1 cellular context compared by ENCODE assay signal in the genomic region with DNA sequence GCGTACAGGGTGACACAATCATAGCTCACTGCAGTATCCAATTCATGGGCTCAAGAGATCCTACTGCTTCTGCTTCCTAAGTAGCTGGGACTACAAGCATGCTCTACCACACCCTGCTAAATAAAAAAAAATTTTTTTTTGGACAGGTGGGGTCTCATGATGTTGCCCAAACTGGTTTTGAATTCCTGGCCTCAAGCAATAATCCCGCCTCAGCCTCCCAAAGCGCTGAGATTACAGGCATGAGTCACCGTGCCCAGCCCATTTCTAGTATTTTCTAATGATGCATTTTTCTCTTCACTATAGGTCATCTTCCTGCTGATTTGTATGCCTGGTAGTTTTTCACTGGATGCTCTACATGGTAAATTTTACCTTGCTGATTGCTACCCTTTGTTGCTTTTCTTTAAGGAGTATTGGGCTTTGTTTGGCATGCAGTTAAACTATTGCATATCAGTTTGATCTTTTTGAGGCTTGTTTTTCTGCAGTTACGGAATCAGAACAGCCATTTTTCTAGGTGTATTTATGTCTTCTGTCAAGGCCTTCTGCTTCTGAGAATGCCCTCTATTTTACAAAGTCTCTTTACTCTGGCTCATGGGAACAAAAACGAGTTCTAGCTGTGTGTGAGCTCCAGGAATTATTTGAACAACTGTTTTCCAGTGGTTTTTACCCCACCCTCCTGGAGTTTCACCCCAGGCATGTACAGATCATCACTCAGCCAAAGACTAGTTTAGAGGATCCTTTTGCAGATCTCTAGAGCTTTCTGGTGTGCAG.
TF ChIP-seq lines count a peak whose summit lies in the region.

No MANE protein-coding gene starts in this region.

TF ChIP-seq in HEK293, 187 proteins besides CTCF, POLR2A, EP300 and RAD21 (continued from another document and continues in another):
- TF ChIP-seq, protein P1, sequence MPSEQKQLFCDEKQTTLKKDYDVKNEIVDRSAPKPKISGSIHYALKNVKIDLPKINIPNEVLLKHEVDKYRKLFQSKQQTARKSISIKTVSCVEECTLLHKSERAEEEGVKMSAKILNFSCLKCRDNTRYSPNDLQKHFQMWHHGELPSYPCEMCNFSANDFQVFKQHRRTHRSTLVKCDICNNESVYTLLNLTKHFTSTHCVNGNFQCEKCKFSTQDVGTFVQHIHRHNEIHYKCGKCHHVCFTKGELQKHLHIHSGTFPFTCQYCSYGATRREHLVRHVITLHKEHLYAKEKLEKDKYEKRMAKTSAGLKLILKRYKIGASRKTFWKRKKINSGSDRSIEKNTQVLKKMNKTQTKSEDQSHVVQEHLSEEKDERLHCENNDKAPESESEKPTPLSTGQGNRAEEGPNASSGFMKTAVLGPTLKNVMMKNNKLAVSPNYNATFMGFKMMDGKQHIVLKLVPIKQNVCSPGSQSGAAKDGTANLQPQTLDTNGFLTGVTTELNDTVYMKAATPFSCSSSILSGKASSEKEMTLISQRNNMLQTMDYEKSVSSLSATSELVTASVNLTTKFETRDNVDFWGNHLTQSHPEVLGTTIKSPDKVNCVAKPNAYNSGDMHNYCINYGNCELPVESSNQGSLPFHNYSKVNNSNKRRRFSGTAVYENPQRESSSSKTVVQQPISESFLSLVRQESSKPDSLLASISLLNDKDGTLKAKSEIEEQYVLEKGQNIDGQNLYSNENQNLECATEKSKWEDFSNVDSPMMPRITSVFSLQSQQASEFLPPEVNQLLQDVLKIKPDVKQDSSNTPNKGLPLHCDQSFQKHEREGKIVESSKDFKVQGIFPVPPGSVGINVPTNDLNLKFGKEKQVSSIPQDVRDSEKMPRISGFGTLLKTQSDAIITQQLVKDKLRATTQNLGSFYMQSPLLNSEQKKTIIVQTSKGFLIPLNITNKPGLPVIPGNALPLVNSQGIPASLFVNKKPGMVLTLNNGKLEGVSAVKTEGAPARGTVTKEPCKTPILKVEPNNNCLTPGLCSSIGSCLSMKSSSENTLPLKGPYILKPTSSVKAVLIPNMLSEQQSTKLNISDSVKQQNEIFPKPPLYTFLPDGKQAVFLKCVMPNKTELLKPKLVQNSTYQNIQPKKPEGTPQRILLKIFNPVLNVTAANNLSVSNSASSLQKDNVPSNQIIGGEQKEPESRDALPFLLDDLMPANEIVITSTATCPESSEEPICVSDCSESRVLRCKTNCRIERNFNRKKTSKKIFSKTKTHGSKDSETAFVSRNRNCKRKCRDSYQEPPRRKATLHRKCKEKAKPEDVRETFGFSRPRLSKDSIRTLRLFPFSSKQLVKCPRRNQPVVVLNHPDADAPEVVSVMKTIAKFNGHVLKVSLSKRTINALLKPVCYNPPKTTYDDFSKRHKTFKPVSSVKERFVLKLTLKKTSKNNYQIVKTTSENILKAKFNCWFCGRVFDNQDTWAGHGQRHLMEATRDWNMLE (tag by site-specific recombination; conservative IDR thresholded peaks at IDR 0.05; ENCODE audit: low read depth): no peak
- no peak for TF ChIP-seq ZNF621 (tag by site-specific recombination; IDR thresholded peaks at IDR 0.05)
- TF ChIP-seq, protein P2, sequence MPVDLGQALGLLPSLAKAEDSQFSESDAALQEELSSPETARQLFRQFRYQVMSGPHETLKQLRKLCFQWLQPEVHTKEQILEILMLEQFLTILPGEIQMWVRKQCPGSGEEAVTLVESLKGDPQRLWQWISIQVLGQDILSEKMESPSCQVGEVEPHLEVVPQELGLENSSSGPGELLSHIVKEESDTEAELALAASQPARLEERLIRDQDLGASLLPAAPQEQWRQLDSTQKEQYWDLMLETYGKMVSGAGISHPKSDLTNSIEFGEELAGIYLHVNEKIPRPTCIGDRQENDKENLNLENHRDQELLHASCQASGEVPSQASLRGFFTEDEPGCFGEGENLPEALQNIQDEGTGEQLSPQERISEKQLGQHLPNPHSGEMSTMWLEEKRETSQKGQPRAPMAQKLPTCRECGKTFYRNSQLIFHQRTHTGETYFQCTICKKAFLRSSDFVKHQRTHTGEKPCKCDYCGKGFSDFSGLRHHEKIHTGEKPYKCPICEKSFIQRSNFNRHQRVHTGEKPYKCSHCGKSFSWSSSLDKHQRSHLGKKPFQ (tag by site-specific recombination; IDR thresholded peaks at IDR 0.05): no peak
- TF ChIP-seq TRIM28 (IDR thresholded peaks at IDR 0.05; ENCODE audit: borderline replicate concordance, low read length): peak; percentile 15; the same call in 1 of the 2 replicates
- no peak for TF ChIP-seq SETDB1 (IDR thresholded peaks at IDR 0.05; ENCODE audit: insufficient read length, low read length)
- TF ChIP-seq ZNF843 (tag by site-specific recombination; IDR thresholded peaks at IDR 0.05): no peak
- no peak for TF ChIP-seq RBAK (tag by site-specific recombination; IDR thresholded peaks at IDR 0.05)
- TF ChIP-seq GLIS1 (tag by site-specific recombination; IDR thresholded peaks at IDR 0.05): peak; percentile 88
- TF ChIP-seq ZNF600 (tag by site-specific recombination; IDR thresholded peaks at IDR 0.05): peak; percentile 66; the same call in 1 of the 2 replicates
- TF ChIP-seq ZXDB (tag by site-specific recombination; IDR thresholded peaks at IDR 0.05): no peak
- TF ChIP-seq, protein P3, sequence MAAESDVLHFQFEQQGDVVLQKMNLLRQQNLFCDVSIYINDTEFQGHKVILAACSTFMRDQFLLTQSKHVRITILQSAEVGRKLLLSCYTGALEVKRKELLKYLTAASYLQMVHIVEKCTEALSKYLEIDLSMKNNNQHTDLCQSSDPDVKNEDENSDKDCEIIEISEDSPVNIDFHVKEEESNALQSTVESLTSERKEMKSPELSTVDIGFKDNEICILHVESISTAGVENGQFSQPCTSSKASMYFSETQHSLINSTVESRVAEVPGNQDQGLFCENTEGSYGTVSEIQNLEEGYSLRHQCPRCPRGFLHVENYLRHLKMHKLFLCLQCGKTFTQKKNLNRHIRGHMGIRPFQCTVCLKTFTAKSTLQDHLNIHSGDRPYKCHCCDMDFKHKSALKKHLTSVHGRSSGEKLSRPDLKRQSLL (tag by site-specific recombination; IDR thresholded peaks at IDR 0.05): no peak
- TF ChIP-seq ZNF394 (tag by site-specific recombination; IDR thresholded peaks at IDR 0.05; ENCODE audit: borderline replicate concordance): no peak
- TF ChIP-seq ZNF654 (tag by site-specific recombination; IDR thresholded peaks at IDR 0.05; ENCODE audit: low read depth): no peak
- TF ChIP-seq ZSCAN16 (tag by site-specific recombination; IDR thresholded peaks at IDR 0.05): no peak
- no peak for TF ChIP-seq ZNF701 (tag by site-specific recombination; IDR thresholded peaks at IDR 0.05)
- peak; percentile 91 for TF ChIP-seq KLF1 (tag by site-specific recombination; IDR thresholded peaks at IDR 0.05)
- no peak for TF ChIP-seq ZNF658 (tag by site-specific recombination; IDR thresholded peaks at IDR 0.05)
- TF ChIP-seq, protein P4, sequence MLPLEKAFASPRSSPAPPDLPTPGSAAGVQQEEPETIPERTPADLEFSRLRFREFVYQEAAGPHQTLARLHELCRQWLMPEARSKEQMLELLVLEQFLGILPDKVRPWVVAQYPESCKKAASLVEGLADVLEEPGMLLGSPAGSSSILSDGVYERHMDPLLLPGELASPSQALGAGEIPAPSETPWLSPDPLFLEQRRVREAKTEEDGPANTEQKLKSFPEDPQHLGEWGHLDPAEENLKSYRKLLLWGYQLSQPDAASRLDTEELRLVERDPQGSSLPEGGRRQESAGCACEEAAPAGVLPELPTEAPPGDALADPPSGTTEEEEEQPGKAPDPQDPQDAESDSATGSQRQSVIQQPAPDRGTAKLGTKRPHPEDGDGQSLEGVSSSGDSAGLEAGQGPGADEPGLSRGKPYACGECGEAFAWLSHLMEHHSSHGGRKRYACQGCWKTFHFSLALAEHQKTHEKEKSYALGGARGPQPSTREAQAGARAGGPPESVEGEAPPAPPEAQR (tag by site-specific recombination; IDR thresholded peaks at IDR 0.05): no peak
- TF ChIP-seq, protein P5, sequence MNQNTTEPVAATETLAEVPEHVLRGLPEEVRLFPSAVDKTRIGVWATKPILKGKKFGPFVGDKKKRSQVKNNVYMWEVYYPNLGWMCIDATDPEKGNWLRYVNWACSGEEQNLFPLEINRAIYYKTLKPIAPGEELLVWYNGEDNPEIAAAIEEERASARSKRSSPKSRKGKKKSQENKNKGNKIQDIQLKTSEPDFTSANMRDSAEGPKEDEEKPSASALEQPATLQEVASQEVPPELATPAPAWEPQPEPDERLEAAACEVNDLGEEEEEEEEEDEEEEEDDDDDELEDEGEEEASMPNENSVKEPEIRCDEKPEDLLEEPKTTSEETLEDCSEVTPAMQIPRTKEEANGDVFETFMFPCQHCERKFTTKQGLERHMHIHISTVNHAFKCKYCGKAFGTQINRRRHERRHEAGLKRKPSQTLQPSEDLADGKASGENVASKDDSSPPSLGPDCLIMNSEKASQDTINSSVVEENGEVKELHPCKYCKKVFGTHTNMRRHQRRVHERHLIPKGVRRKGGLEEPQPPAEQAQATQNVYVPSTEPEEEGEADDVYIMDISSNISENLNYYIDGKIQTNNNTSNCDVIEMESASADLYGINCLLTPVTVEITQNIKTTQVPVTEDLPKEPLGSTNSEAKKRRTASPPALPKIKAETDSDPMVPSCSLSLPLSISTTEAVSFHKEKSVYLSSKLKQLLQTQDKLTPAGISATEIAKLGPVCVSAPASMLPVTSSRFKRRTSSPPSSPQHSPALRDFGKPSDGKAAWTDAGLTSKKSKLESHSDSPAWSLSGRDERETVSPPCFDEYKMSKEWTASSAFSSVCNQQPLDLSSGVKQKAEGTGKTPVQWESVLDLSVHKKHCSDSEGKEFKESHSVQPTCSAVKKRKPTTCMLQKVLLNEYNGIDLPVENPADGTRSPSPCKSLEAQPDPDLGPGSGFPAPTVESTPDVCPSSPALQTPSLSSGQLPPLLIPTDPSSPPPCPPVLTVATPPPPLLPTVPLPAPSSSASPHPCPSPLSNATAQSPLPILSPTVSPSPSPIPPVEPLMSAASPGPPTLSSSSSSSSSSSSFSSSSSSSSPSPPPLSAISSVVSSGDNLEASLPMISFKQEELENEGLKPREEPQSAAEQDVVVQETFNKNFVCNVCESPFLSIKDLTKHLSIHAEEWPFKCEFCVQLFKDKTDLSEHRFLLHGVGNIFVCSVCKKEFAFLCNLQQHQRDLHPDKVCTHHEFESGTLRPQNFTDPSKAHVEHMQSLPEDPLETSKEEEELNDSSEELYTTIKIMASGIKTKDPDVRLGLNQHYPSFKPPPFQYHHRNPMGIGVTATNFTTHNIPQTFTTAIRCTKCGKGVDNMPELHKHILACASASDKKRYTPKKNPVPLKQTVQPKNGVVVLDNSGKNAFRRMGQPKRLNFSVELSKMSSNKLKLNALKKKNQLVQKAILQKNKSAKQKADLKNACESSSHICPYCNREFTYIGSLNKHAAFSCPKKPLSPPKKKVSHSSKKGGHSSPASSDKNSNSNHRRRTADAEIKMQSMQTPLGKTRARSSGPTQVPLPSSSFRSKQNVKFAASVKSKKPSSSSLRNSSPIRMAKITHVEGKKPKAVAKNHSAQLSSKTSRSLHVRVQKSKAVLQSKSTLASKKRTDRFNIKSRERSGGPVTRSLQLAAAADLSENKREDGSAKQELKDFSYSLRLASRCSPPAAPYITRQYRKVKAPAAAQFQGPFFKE (tag by site-specific recombination; IDR thresholded peaks at IDR 0.05; ENCODE audit: borderline replicate concordance): no peak
- TF ChIP-seq, protein P6, sequence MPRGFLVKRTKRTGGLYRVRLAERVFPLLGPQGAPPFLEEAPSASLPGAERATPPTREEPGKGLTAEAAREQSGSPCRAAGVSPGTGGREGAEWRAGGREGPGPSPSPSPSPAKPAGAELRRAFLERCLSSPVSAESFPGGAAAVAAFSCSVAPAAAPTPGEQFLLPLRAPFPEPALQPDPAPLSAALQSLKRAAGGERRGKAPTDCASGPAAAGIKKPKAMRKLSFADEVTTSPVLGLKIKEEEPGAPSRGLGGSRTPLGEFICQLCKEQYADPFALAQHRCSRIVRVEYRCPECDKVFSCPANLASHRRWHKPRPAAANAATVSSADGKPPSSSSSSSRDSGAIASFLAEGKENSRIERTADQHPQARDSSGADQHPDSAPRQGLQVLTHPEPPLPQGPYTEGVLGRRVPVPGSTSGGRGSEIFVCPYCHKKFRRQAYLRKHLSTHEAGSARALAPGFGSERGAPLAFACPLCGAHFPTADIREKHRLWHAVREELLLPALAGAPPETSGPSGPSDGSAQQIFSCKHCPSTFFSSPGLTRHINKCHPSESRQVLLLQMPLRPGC (tag by site-specific recombination; IDR thresholded peaks at IDR 0.05): no peak
- TF ChIP-seq, protein P7, sequence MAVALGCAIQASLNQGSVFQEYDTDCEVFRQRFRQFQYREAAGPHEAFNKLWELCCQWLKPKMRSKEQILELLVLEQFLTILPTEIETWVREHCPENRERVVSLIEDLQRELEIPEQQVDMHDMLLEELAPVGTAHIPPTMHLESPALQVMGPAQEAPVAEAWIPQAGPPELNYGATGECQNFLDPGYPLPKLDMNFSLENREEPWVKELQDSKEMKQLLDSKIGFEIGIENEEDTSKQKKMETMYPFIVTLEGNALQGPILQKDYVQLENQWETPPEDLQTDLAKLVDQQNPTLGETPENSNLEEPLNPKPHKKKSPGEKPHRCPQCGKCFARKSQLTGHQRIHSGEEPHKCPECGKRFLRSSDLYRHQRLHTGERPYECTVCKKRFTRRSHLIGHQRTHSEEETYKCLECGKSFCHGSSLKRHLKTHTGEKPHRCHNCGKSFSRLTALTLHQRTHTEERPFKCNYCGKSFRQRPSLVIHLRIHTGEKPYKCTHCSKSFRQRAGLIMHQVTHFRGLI (tag by site-specific recombination; IDR thresholded peaks at IDR 0.05): no peak
- TF ChIP-seq HOXD13 (CRISPR knock-in tag; IDR thresholded peaks at IDR 0.05; ENCODE audit: borderline replicate concordance): no peak
- TF ChIP-seq ZNF292 (tag by site-specific recombination; IDR thresholded peaks at IDR 0.05; ENCODE audit: borderline replicate concordance, low read depth): no peak
- no peak for TF ChIP-seq ZBTB21 (tag by site-specific recombination; IDR thresholded peaks at IDR 0.05)
- no peak for TF ChIP-seq ZNF248 (tag by site-specific recombination; IDR thresholded peaks at IDR 0.05)
- TF ChIP-seq ZNF544 (tag by site-specific recombination; IDR thresholded peaks at IDR 0.05): no peak
- TF ChIP-seq ZNF660 (tag by site-specific recombination; IDR thresholded peaks at IDR 0.05): peak; percentile 41; the same call in 1 of the 2 replicates
- TF ChIP-seq, protein P8, sequence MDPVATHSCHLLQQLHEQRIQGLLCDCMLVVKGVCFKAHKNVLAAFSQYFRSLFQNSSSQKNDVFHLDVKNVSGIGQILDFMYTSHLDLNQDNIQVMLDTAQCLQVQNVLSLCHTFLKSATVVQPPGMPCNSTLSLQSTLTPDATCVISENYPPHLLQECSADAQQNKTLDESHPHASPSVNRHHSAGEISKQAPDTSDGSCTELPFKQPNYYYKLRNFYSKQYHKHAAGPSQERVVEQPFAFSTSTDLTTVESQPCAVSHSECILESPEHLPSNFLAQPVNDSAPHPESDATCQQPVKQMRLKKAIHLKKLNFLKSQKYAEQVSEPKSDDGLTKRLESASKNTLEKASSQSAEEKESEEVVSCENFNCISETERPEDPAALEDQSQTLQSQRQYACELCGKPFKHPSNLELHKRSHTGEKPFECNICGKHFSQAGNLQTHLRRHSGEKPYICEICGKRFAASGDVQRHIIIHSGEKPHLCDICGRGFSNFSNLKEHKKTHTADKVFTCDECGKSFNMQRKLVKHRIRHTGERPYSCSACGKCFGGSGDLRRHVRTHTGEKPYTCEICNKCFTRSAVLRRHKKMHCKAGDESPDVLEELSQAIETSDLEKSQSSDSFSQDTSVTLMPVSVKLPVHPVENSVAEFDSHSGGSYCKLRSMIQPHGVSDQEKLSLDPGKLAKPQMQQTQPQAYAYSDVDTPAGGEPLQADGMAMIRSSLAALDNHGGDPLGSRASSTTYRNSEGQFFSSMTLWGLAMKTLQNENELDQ (tag by site-specific recombination; IDR thresholded peaks at IDR 0.05; ENCODE audit: low read depth): no peak
- TF ChIP-seq ZEB2 (tag by site-specific recombination; IDR thresholded peaks at IDR 0.05): no peak
- no peak for TF ChIP-seq ZNF473 (tag by site-specific recombination; IDR thresholded peaks at IDR 0.05)
- no peak for TF ChIP-seq ZNF670 (tag by site-specific recombination; IDR thresholded peaks at IDR 0.05; ENCODE audit: low read depth)
- no peak for TF ChIP-seq ZNF214 (tag by site-specific recombination; IDR thresholded peaks at IDR 0.05; ENCODE audit: borderline replicate concordance)
- no peak for TF ChIP-seq ZNF2 (tag by site-specific recombination; IDR thresholded peaks at IDR 0.05)
